Comparison of ENCODE assay signal across 13 cellular contexts in genomic region chr12:121533391-121534090, GRCh38. TPM values are rescaled to one million over a fixed set of nuclear protein-coding genes. Genes with fewer than 3 reads are reported as not detected.
A peak's percentile ranks its signal among the peaks of the same experiment; 100 is the strongest.
DNase-seq lines count a peak whose midpoint lies in the region; ATAC-seq and TF ChIP-seq lines count a peak whose summit lies in the region.
"Had no signal": no experiment of that assay in that cellular context is flagged by ENCODE, and none has a peak within 500 bp of the region (broad histone marks: within the 10 kb centered on the region; RNA-seq: fewer than 3 reads in every experiment).

No MANE protein-coding gene starts in this region.

- H3K4me3 Mint-ChIP-seq in activated naive CD4-positive, alpha-beta T cell treated with anti-CD3 and anti-CD28 coated beads, Interleukin-2, amount 10 ng/mL, durations not matched to agents 7 days and 5 days, result no peak overlapping the region
- H3K4me3 Mint-ChIP-seq in activated T-helper 1 cell treated with anti-CD3 and anti-CD28 coated beads, Interleukin-12 subunit alpha, Interleukin-12 subunit beta, Interleukin-2, Interleukin-4 antibody, amounts not matched to agents 30 ng/mL and 10 ng/mL and 1 ng/mL, durations not matched to agents 14 hours and 24 hours and 36 hours, result peak overlapping the region; percentile 56
- H3K4me3 Mint-ChIP-seq: HFFc6 had no signal

- TF ChIP-seq CTCF in lung (IDR thresholded peaks at IDR 0.05; ENCODE audit: control extremely low read depth, extremely low read depth), result no peak
- no peak for TF ChIP-seq CTCF in tibial nerve (IDR thresholded peaks at IDR 0.05)

- no peaks in the 10 kb centered on the region for H3K9me3 ChIP-seq in lung (ENCODE audit: control insufficient read depth in 2 of 2, insufficient read depth in 1 of 2, low read length in 1 of 2)
- no peaks in the 10 kb centered on the region for H3K9me3 ChIP-seq in tibial nerve
- H3K9me3 ChIP-seq: SJCRH30 had no signal

- peaks cover 62% of the 10 kb centered on the region for H3K4me1 Mint-ChIP-seq in activated naive CD4-positive, alpha-beta T cell treated with anti-CD3 and anti-CD28 coated beads, Interleukin-2, amount 10 ng/mL, durations not matched to agents 7 days and 5 days
- H3K4me1 Mint-ChIP-seq in activated T-helper 1 cell treated with anti-CD3 and anti-CD28 coated beads, Interleukin-12 subunit alpha, Interleukin-12 subunit beta, Interleukin-2, Interleukin-4 antibody, amounts not matched to agents 30 ng/mL and 10 ng/mL and 1 ng/mL, durations not matched to agents 14 hours and 24 hours and 36 hours (ENCODE audit: low read depth), result peaks cover 47% of the 10 kb centered on the region

- no peak for TF ChIP-seq EP300 in tibial nerve (IDR thresholded peaks at IDR 0.05)

- WGBS in lung, 2 donors, result 54 to 69% methylated on average over 17 of the region's 17 CpGs
- 54 to 57% methylated on average over 17 of the region's 17 CpGs for WGBS in tibial nerve, 2 donors

- DNase-seq in activated naive CD4-positive, alpha-beta T cell treated with anti-CD3 and anti-CD28 coated beads, Interleukin-2, amount 10 ng/mL, durations not matched to agents 7 days and 5 days, result no peak
- DNase-seq in activated naive CD4-positive, alpha-beta T cell (lab: John Stamatoyannopoulos, UW), result no peak
- DNase-seq in activated T-helper 1 cell treated with anti-CD3 and anti-CD28 coated beads, Interleukin-12 subunit alpha, Interleukin-12 subunit beta, Interleukin-2, Interleukin-4 antibody, amounts not matched to agents 30 ng/mL and 10 ng/mL and 1 ng/mL, durations not matched to agents 14 hours and 24 hours and 36 hours (ENCODE audit: low spot score), result no peak
- DNase-seq in lung (ENCODE audit: low spot score) (peak; percentile 56), tibial nerve (ENCODE audit: low spot score in 2 of 2) (no peak), NCI-H2029 (lab: John Stamatoyannopoulos, UW) (no peak), kidney tubule cell (ENCODE audit: low spot score) (no peak)
- DNase-seq: DND-41, HFFc6, NCI-H526 treated with DMSO at 0.1 percent for 48 hours, SJCRH30, WERI-Rb-1 had no signal

- H3K27me3 Mint-ChIP-seq in activated naive CD4-positive, alpha-beta T cell treated with anti-CD3 and anti-CD28 coated beads, Interleukin-2, amount 10 ng/mL, durations not matched to agents 7 days and 5 days, result peaks cover 10% of the 10 kb centered on the region
- peaks cover 4% of the 10 kb centered on the region for H3K27me3 Mint-ChIP-seq in activated T-helper 1 cell treated with anti-CD3 and anti-CD28 coated beads, Interleukin-12 subunit alpha, Interleukin-12 subunit beta, Interleukin-2, Interleukin-4 antibody, amounts not matched to agents 30 ng/mL and 10 ng/mL and 1 ng/mL, durations not matched to agents 14 hours and 24 hours and 36 hours (ENCODE audit: insufficient read depth)

- no peaks in the 10 kb centered on the region for H3K9me3 Mint-ChIP-seq in activated naive CD4-positive, alpha-beta T cell treated with anti-CD3 and anti-CD28 coated beads, Interleukin-2, amount 10 ng/mL, durations not matched to agents 7 days and 5 days
- H3K9me3 Mint-ChIP-seq in activated T-helper 1 cell treated with anti-CD3 and anti-CD28 coated beads, Interleukin-12 subunit alpha, Interleukin-12 subunit beta, Interleukin-2, Interleukin-4 antibody, amounts not matched to agents 30 ng/mL and 10 ng/mL and 1 ng/mL, durations not matched to agents 14 hours and 24 hours and 36 hours, result no peaks in the 10 kb centered on the region
- H3K9me3 Mint-ChIP-seq: HFFc6 had no signal

- peak overlapping the region; percentile 34 for H3K27ac Mint-ChIP-seq in activated naive CD4-positive, alpha-beta T cell treated with anti-CD3 and anti-CD28 coated beads, Interleukin-2, amount 10 ng/mL, durations not matched to agents 7 days and 5 days
- no peak overlapping the region for H3K27ac Mint-ChIP-seq in activated T-helper 1 cell treated with anti-CD3 and anti-CD28 coated beads, Interleukin-12 subunit alpha, Interleukin-12 subunit beta, Interleukin-2, Interleukin-4 antibody, amounts not matched to agents 30 ng/mL and 10 ng/mL and 1 ng/mL, durations not matched to agents 14 hours and 24 hours and 36 hours
- H3K27ac Mint-ChIP-seq: HFFc6 had no signal

- peaks cover 44% of the 10 kb centered on the region for H3K36me3 Mint-ChIP-seq in activated naive CD4-positive, alpha-beta T cell treated with anti-CD3 and anti-CD28 coated beads, Interleukin-2, amount 10 ng/mL, durations not matched to agents 7 days and 5 days
- peaks cover 21% of the 10 kb centered on the region for H3K36me3 Mint-ChIP-seq in activated T-helper 1 cell treated with anti-CD3 and anti-CD28 coated beads, Interleukin-12 subunit alpha, Interleukin-12 subunit beta, Interleukin-2, Interleukin-4 antibody, amounts not matched to agents 30 ng/mL and 10 ng/mL and 1 ng/mL, durations not matched to agents 14 hours and 24 hours and 36 hours (ENCODE audit: low read depth)

- H3K27ac ChIP-seq in lung (ENCODE audit: low read depth in 1 of 2, low read length in 1 of 2), result peak overlapping the region; percentile 5 to 77
- H3K27ac ChIP-seq in tibial nerve, result peak overlapping the region in 3 of 4 donors; percentile 31 to 39 (median 38)
- H3K27ac ChIP-seq: SJCRH30, WERI-Rb-1 had no signal

- CTCF ChIA-PET in activated naive CD4-positive, alpha-beta T cell treated with anti-CD3 and anti-CD28 coated beads, Interleukin-2, amount 10 ng/mL, durations not matched to agents 7 days and 5 days (lab: Charles Lee), result no interaction called here

- no peak for TF ChIP-seq POLR2A in tibial nerve (IDR thresholded peaks at IDR 0.05)

- H3K4me1 ChIP-seq in lung (ENCODE audit: control insufficient read depth in 2 of 2, insufficient read depth in 2 of 2, low read length in 2 of 2) (peaks cover 3 to 25% of the 10 kb centered on the region in 2 donors), tibial nerve (peaks cover 0 to 58% (median 25%) of the 10 kb centered on the region in 4 donors)

- intact Hi-C loops in activated T-helper 1 cell treated with anti-CD3 and anti-CD28 coated beads, Interleukin-12 subunit alpha, Interleukin-12 subunit beta, Interleukin-2, Interleukin-4 antibody, amounts not matched to agents 30 ng/mL and 10 ng/mL and 1 ng/mL, durations not matched to agents 14 hours and 24 hours and 36 hours (cut with micrococcal nuclease), result no loop called here

- peaks cover 0 to 5% of the 10 kb centered on the region in 2 donors for H3K36me3 ChIP-seq in lung (ENCODE audit: control insufficient read depth in 2 of 2, insufficient read depth in 2 of 2, low read length in 2 of 2)
- H3K36me3 ChIP-seq in tibial nerve, result peaks cover 0 to 24% (median 0%) of the 10 kb centered on the region in 3 donors

- no peaks in the 10 kb centered on the region for H3K27me3 ChIP-seq in lung (ENCODE audit: control insufficient read depth, insufficient read depth)
- H3K27me3 ChIP-seq in tibial nerve, result no peaks in the 10 kb centered on the region
- H3K27me3 ChIP-seq: SJCRH30 had no signal

- H3K4me3 ChIP-seq in lung, result no peak overlapping the region
- H3K4me3 ChIP-seq in tibial nerve, result no peak overlapping the region
- H3K4me3 ChIP-seq: SJCRH30 had no signal

- ATAC-seq in lung (ENCODE audit: insufficient read depth, low FRiP score) (no peak), GM19351 (IDR thresholded peaks at IDR 0.05; ENCODE audit: unreplicated experiment) (no peak)

RNA-seq across cellular contexts. Expression of gene KDM2B, which starts 47.3 kb away (rescaled TPM):
- total RNA-seq in activated T-helper 1 cell treated with anti-CD3 and anti-CD28 coated beads, Interleukin-12 subunit alpha, Interleukin-12 subunit beta, Interleukin-2, Interleukin-4 antibody, amounts not matched to agents 30 ng/mL and 10 ng/mL and 1 ng/mL, durations not matched to agents 14 hours and 24 hours and 36 hours, result 58.1 and 60.1 TPM in 2 replicates
- 10 to 100 TPM; 30.6 to 44.5 TPM for total RNA-seq in lung
- polyA plus RNA-seq in lung, result 10 to 100 TPM; 13.8 to 18.6 TPM
- 10 to 100 TPM; 15.5 to 32.2 (median 20.8) TPM for total RNA-seq in tibial nerve
